ENCODE assay signal across 15 cellular contexts in genomic region chr2:191844706-191845105, GRCh38. TPM values are rescaled to one million over a fixed set of nuclear protein-coding genes. Genes with fewer than 3 reads are reported as not detected.
DNase-seq lines count a peak whose midpoint lies in the region; ATAC-seq and TF ChIP-seq lines count a peak whose summit lies in the region.
"Had no signal": no experiment of that assay in that cellular context is flagged by ENCODE, and none has a peak within 500 bp of the region (broad histone marks: within the 10 kb centered on the region; RNA-seq: fewer than 3 reads in every experiment).

No MANE protein-coding gene starts in this region.

- H3F3A ChIP-seq in neural progenitor cell (ENCODE audit: low read depth), result no peaks in the 10 kb centered on the region

- no peaks in the 10 kb centered on the region for H3K36me3 Mint-ChIP-seq in neural progenitor cell
- H3K36me3 Mint-ChIP-seq: naive B cell; stimulated activated naive B cell treated with anti-CD40 and anti-IgM and Interleukin-4, amounts not matched to agents 10 μg/mL and 1 μg/mL and 100 μg/mL, for 72 hours; WTC11 had no signal

- H4K20me1 ChIP-seq in fibroblast of lung (ENCODE audit: control insufficient read depth, extremely low read depth, insufficient read depth, low read length) (no peaks in the 10 kb centered on the region), neural progenitor cell (ENCODE audit: low read depth) (no peaks in the 10 kb centered on the region)

- ATAC-seq in Right ventricle myocardium superior (ENCODE audit: poor library complexity), result no peak
- ATAC-seq: stimulated activated naive B cell treated with anti-CD40 and anti-IgM and Interleukin-4, amounts not matched to agents 10 μg/mL and 1 μg/mL and 100 μg/mL, for 72 hours had no signal

- H3K9me3 ChIP-seq in left ventricle myocardium inferior (replicated peaks), result no peaks in the 10 kb centered on the region
- H3K9me3 ChIP-seq in fibroblast of lung (ENCODE audit: control insufficient read depth, insufficient read depth, low read depth, low read length), result no peaks in the 10 kb centered on the region
- H3K9me3 ChIP-seq in neural progenitor cell (ENCODE audit: low read depth), result no peaks in the 10 kb centered on the region
- no peaks in the 10 kb centered on the region for H3K9me3 ChIP-seq in BE2C

- H3K27ac Mint-ChIP-seq in neural progenitor cell, result no peak overlapping the region
- H3K27ac Mint-ChIP-seq: activated T-cell treated with anti-CD3 and anti-CD28 coated beads, Interleukin-2, amount 50 U/mL, for 24 hours; naive B cell; stimulated activated naive B cell treated with anti-CD40 and anti-IgM and Interleukin-4, amounts not matched to agents 10 μg/mL and 1 μg/mL and 100 μg/mL, for 72 hours; WTC11 had no signal

- H3K79me2 ChIP-seq in fibroblast of lung (ENCODE audit: control insufficient read depth, insufficient read depth, low read length) (peaks cover 36% of the 10 kb centered on the region), neural progenitor cell (ENCODE audit: low read depth) (no peaks in the 10 kb centered on the region)

- H3K4me1 ChIP-seq in left ventricle myocardium inferior (peaks cover 95% of the 10 kb centered on the region), fibroblast of lung (ENCODE audit: control insufficient read depth, extremely low read depth, insufficient read depth, low read length) (peaks cover 2% of the 10 kb centered on the region), neural progenitor cell (peaks cover 12% of the 10 kb centered on the region), urinary bladder (ENCODE audit: insufficient read depth) (peaks cover 2% of the 10 kb centered on the region), BE2C (peaks cover 5% of the 10 kb centered on the region; the same call in 1 of the 2 replicates)

- H3K4me3 Mint-ChIP-seq in neural progenitor cell, result no peak overlapping the region
- H3K4me3 Mint-ChIP-seq: activated T-cell treated with anti-CD3 and anti-CD28 coated beads, Interleukin-2, amount 50 U/mL, for 24 hours; naive B cell; stimulated activated naive B cell treated with anti-CD40 and anti-IgM and Interleukin-4, amounts not matched to agents 10 μg/mL and 1 μg/mL and 100 μg/mL, for 72 hours; WTC11 had no signal

- TF ChIP-seq CTCF in left ventricle myocardium inferior (IDR thresholded peaks at IDR 0.05; ENCODE audit: borderline replicate concordance), result no peak
- TF ChIP-seq CTCF in fibroblast of lung (conservative IDR thresholded peaks at IDR 0.05 in 1 of 2, IDR thresholded peaks at IDR 0.05 in 1 of 2; ENCODE audit: low read depth in 1 of 2, low read length in 2 of 2), result no peak
- no peak for TF ChIP-seq CTCF in neural progenitor cell (IDR thresholded peaks at IDR 0.05)
- no peak for TF ChIP-seq CTCF in BE2C (IDR thresholded peaks at IDR 0.05; ENCODE audit: low read depth, low read length)

- H3K4me3 ChIP-seq in left ventricle myocardium inferior (peak overlapping the region; percentile 79), fibroblast of lung (replicated peaks in 1 of 4; ENCODE audit: control extremely low read depth in 1 of 4, insufficient read depth in 1 of 4, low read depth in 3 of 4, low read length in 4 of 4) (peak overlapping the region; percentile 63 to 85 (median 74)), neural progenitor cell (no peak overlapping the region), urinary bladder (ENCODE audit: low read depth, low read length) (peak overlapping the region; percentile 56), BE2C (ENCODE audit: low read depth, low read length) (no peak overlapping the region)
- H3K4me3 ChIP-seq: cardiac muscle cell had no signal

- H3K27me3 Mint-ChIP-seq in neural progenitor cell (ENCODE audit: insufficient read depth, low read depth), result no peaks in the 10 kb centered on the region

- H3K4me1 Mint-ChIP-seq in neural progenitor cell, result peaks cover 30% of the 10 kb centered on the region

- intact Hi-C loops in left ventricle myocardium inferior (cut with micrococcal nuclease) (no loop called here), Right ventricle myocardium superior (cut with DNase I) (no loop called here)

- H2AFZ ChIP-seq in fibroblast of lung (ENCODE audit: low read length) (no peak overlapping the region), neural progenitor cell (replicated peaks) (peak overlapping the region; percentile 83)

- H3K9me3 Mint-ChIP-seq in neural progenitor cell, result no peaks in the 10 kb centered on the region
- H3K9me3 Mint-ChIP-seq: activated T-cell treated with anti-CD3 and anti-CD28 coated beads, Interleukin-2, amount 50 U/mL, for 24 hours; naive B cell; stimulated activated naive B cell treated with anti-CD40 and anti-IgM and Interleukin-4, amounts not matched to agents 10 μg/mL and 1 μg/mL and 100 μg/mL, for 72 hours; WTC11 had no signal

- H3K9ac ChIP-seq in fibroblast of lung (ENCODE audit: insufficient read depth, low read length) (no peak overlapping the region), neural progenitor cell (no peak overlapping the region)

- H3K27ac ChIP-seq in left ventricle myocardium inferior (replicated peaks), result peak overlapping the region; percentile 96
- peak overlapping the region; percentile 74 for H3K27ac ChIP-seq in fibroblast of lung (ENCODE audit: insufficient read depth, low read length)
- H3K27ac ChIP-seq in neural progenitor cell, result no peak overlapping the region
- H3K27ac ChIP-seq in urinary bladder (ENCODE audit: low read depth), result no peak overlapping the region
- H3K27ac ChIP-seq: cardiac muscle cell had no signal

- H3K36me3 ChIP-seq in left ventricle myocardium inferior (peaks cover 22% of the 10 kb centered on the region), fibroblast of lung (ENCODE audit: control insufficient read depth, insufficient read depth, low read length) (no peaks in the 10 kb centered on the region), neural progenitor cell (no peaks in the 10 kb centered on the region), urinary bladder (ENCODE audit: insufficient read depth) (no peaks in the 10 kb centered on the region), BE2C (no peaks in the 10 kb centered on the region)
- H3K36me3 ChIP-seq: cardiac muscle cell had no signal

- H3K27me3 ChIP-seq in left ventricle myocardium inferior (ENCODE audit: low read depth) (no peaks in the 10 kb centered on the region), fibroblast of lung (ENCODE audit: control insufficient read depth, insufficient read depth, low read length) (no peaks in the 10 kb centered on the region), neural progenitor cell (no peaks in the 10 kb centered on the region), BE2C (no peaks in the 10 kb centered on the region)
- H3K27me3 ChIP-seq: cardiac muscle cell had no signal

- 8% methylated on average over 1 of the region's 1 CpG for WGBS in urinary bladder

- H3K4me2 ChIP-seq in fibroblast of lung (ENCODE audit: extremely low read depth, insufficient read depth, low read length) (peak overlapping the region; percentile 95), neural progenitor cell (peak overlapping the region; percentile 31)

- no peak for DNase-seq in left ventricle myocardium inferior
- DNase-seq in Right ventricle myocardium superior, result no peak
- DNase-seq in fibroblast of lung (ENCODE audit: low read depth in 2 of 2), result peak in 1 of 2 donors; percentile 31
- no peak for DNase-seq in neural progenitor cell (ENCODE audit: low spot score)
- no peak for DNase-seq in A172 (ENCODE audit: low spot score)
- no peak for DNase-seq in kidney tubule cell (ENCODE audit: low spot score)
- no peak for DNase-seq in BE2C
- DNase-seq: activated T-cell treated with anti-CD3 and anti-CD28 coated beads, Interleukin-2, amount 50 U/mL, for 24 hours; hippocampal formation; naive B cell; stimulated activated naive B cell treated with anti-CD40 and anti-IgM and Interleukin-4, amounts not matched to agents 10 μg/mL and 1 μg/mL and 100 μg/mL, for 72 hours had no signal

RNA-seq across cellular contexts. Expression of gene CAVIN2, which starts 2.2 kb away (rescaled TPM):
- total RNA-seq in left ventricle myocardium inferior (93.9 TPM), Right ventricle myocardium superior (104 TPM), fibroblast of lung (12.6 and 28.1 TPM in 2 replicates), neural progenitor cell (ENCODE audit: low replicate concordance) (not detected in 2 replicates), urinary bladder (103 TPM)
- polyA plus RNA-seq in fibroblast of lung (25.1 and 26.4 TPM in 2 replicates), urinary bladder (129 TPM)
- polyA plus RNA-seq in fibroblast of lung (2012), result 23.0 TPM in 2 replicates
- polyA minus RNA-seq in fibroblast of lung (ENCODE audit: low replicate concordance), result 14.7 and 15.2 TPM in 2 replicates
- 136 and 177 TPM in 2 replicates for total RNA-seq in A172 (2014; rRNA removed; shearing (Covaris generic))
- polyA plus RNA-seq in BE2C (2012; ENCODE audit: insufficient read depth, insufficient read length, low read depth), result 0.31 TPM
- total RNA-seq: RPMI7951 had no signal

Comparison
In these comparisons a context has a peak if more than half of its experiments do, and no peak if none do; other contexts are left out.
1. H3K27ac ChIP-seq: peak in left ventricle myocardium inferior (single experiment) and fibroblast of lung (single experiment); none in neural progenitor cell (single experiment) and urinary bladder (single experiment).
2. H3K4me3 ChIP-seq: peak in left ventricle myocardium inferior (single experiment), fibroblast of lung (4 of 4) and urinary bladder (single experiment); none in neural progenitor cell (single experiment) and BE2C (single experiment).
3. RNA of gene CAVIN2, which starts 2.2 kb away (total RNA-seq): 136 to 177 TPM in A172, 104 TPM in Right ventricle myocardium superior (single experiment), 103 TPM in urinary bladder (single experiment), 93.9 TPM in left ventricle myocardium inferior (single experiment) and 12.6 to 28.1 TPM in fibroblast of lung; not detected in neural progenitor cell; every median in the first group is over 10 times any median in the second.